32 cellular contexts compared by ENCODE assay signal in genomic region chr11:28457481-28458145, GRCh38.
"Had no signal": no experiment of that assay in that cellular context is flagged by ENCODE, and none has a peak within 500 bp of the region (broad histone marks: within the 10 kb centered on the region; RNA-seq: fewer than 3 reads in every experiment).

No MANE protein-coding gene starts in this region.

- H3K27me3 ChIP-seq: Peyer's patch, SJCRH30 had no signal

- ATAC-seq: activated CD8-positive, alpha-beta memory T cell treated with anti-CD3 and anti-CD28 coated beads, Interleukin-2, amount 10 ng/mL, durations not matched to agents 7 days and 5 days; PC-3 had no signal

- H3K27ac ChIP-seq: Peyer's patch, SJCRH30, SK-N-MC, WERI-Rb-1 had no signal

- H3K4me1 ChIP-seq: Peyer's patch, SJCRH30 had no signal

- DNase-seq: activated CD4-positive, alpha-beta memory T cell treated with anti-CD3 and anti-CD28 coated beads, Interleukin-2, amount 10 ng/mL, durations not matched to agents 7 days and 5 days; activated CD4-positive, alpha-beta T cell treated with anti-CD3 and anti-CD28 coated beads for 1 hour; activated CD4-positive, alpha-beta T cell treated with anti-CD3 and anti-CD28 coated beads for 48 hours; activated CD4-positive, CD25-positive, alpha-beta regulatory T cell; activated CD8-positive, alpha-beta memory T cell treated with anti-CD3 and anti-CD28 coated beads for 24 hours; activated CD8-positive, alpha-beta memory T cell treated with anti-CD3 and anti-CD28 coated beads, Interleukin-2, amount 10 ng/mL, durations not matched to agents 7 days and 5 days; activated CD8-positive, alpha-beta memory T cell treated with anti-CD3 and anti-CD28 coated beads, Interleukin-2, amount 50 U/mL, for 48 hours; activated effector memory CD4-positive, alpha-beta T cell treated with anti-CD3 and anti-CD28 coated beads, Interleukin-2, amount 50 U/mL, for 16 hours; activated naive CD4-positive, alpha-beta T cell; activated naive CD4-positive, alpha-beta T cell treated with anti-CD3 and anti-CD28 coated beads, Interleukin-2, amount 50 U/mL, for 16 hours; activated naive CD8-positive, alpha-beta T cell treated with anti-CD3 and anti-CD28 coated beads for 36 hours; activated T-cell treated with anti-CD3 and anti-CD28 coated beads, Interleukin-2, amount 50 U/mL, for 48 hours; amniotic stem cell; aorta; Karpas-422; KBM-7; MM.1S; MV-4-11; NCI-H1092; NCI-H1436 treated with DMSO at 0.1 percent for 48 hours; NCI-H1694 treated with DMSO at 0.1 percent for 48 hours; NCI-H2029 treated with DMSO at 0.1 percent for 48 hours; NCI-H2171 treated with DMSO at 0.1 percent for 48 hours; NCI-H2227 treated with DMSO at 0.1 percent for 48 hours; NCI-H524 treated with DMSO at 0.1 percent for 48 hours; PC-3; Peyer's patch; SHP77; SJCRH30; T1000; WERI-Rb-1 had no signal

- H3K9me3 ChIP-seq: Peyer's patch, SJCRH30 had no signal

- H3K4me3 ChIP-seq: Peyer's patch, SJCRH30, SK-N-MC had no signal

- H3K36me3 ChIP-seq: Peyer's patch, SJCRH30, WERI-Rb-1 had no signal
